In genomic region chr3:157112536-157112935, GRCh38 we compare ENCODE assay signal across 20 cellular contexts. TPM values are rescaled to one million over a fixed set of nuclear protein-coding genes. Genes with fewer than 3 reads are reported as not detected.
DNase-seq lines count a peak whose midpoint lies in the region; ATAC-seq and TF ChIP-seq lines count a peak whose summit lies in the region.
"Had no signal": no experiment of that assay in that cellular context is flagged by ENCODE, and none has a peak within 500 bp of the region (broad histone marks: within the 10 kb centered on the region; RNA-seq: fewer than 3 reads in every experiment).

No MANE protein-coding gene starts in this region.

- 77 to 81% (median 78%) methylated on average over 4 of the region's 4 CpGs for WGBS in heart left ventricle, 4 donors

- H3K27ac ChIP-seq in heart left ventricle = peak overlapping the region in 9 of 12 donors; percentile 10 to 94 (median 77)
- H3K27ac ChIP-seq: RWPE1 had no signal

- H3K4me3 Mint-ChIP-seq in brain (no peak overlapping the region), nephron (no peak overlapping the region)
- no peak overlapping the region for H3K4me3 Mint-ChIP-seq in stimulated activated effector memory CD8-positive, alpha-beta T cell treated with anti-CD3 and anti-CD28 coated beads, Interleukin-12 subunit alpha, Interleukin-12 subunit beta, amount 100 ng/mL, for 72 hours
- H3K4me3 Mint-ChIP-seq: B cell, HFFc6 had no signal

- DNase-seq in heart left ventricle = no peak
- DNase-seq in Right ventricle myocardium superior = no peak
- DNase-seq in stimulated activated effector memory CD8-positive, alpha-beta T cell treated with anti-CD3 and anti-CD28 coated beads, Interleukin-12 subunit alpha, Interleukin-12 subunit beta, amount 100 ng/mL, for 72 hours (ENCODE audit: low spot score in 2 of 2) = no peak
- DNase-seq in NCI-H1417 (lab: John Stamatoyannopoulos, UW) = no peak
- no peak for DNase-seq in effector CD8-positive, alpha-beta T cell (lab: John Stamatoyannopoulos, UW)
- DNase-seq: 8988T, COR-L47, DMS 273 treated with DMSO at 0.1 percent for 48 hours, H7, HFFc6, NCI-H1417 treated with DMSO at 0.1 percent for 48 hours, NCI-H1930, NCI-H345, NCI-H524 treated with DMSO at 0.1 percent for 48 hours, PC-3 had no signal

- H3K9me3 ChIP-seq in heart left ventricle = no peaks in the 10 kb centered on the region

- peaks cover 0 to 70% (median 19%) of the 10 kb centered on the region in 12 donors for H3K4me1 ChIP-seq in heart left ventricle

- H3K27me3 ChIP-seq in heart left ventricle = no peaks in the 10 kb centered on the region

- H3K9me3 Mint-ChIP-seq in brain (no peaks in the 10 kb centered on the region), nephron (no peaks in the 10 kb centered on the region)
- H3K9me3 Mint-ChIP-seq in stimulated activated effector memory CD8-positive, alpha-beta T cell treated with anti-CD3 and anti-CD28 coated beads, Interleukin-12 subunit alpha, Interleukin-12 subunit beta, amount 100 ng/mL, for 72 hours = no peaks in the 10 kb centered on the region
- H3K9me3 Mint-ChIP-seq: HFFc6 had no signal

- no peaks in the 10 kb centered on the region for H3K36me3 ChIP-seq in heart left ventricle

- TF ChIP-seq CTCF in heart left ventricle (IDR thresholded peaks at IDR 0.05) (no peak), brain (conservative IDR thresholded peaks at IDR 0.05) (no peak), nephron (IDR thresholded peaks at IDR 0.05; ENCODE audit: unreplicated experiment in 3 of 3) (no peak)

- TF ChIP-seq POLR2A in heart left ventricle (IDR thresholded peaks at IDR 0.05) = no peak

- H3K36me3 Mint-ChIP-seq in brain (no peaks in the 10 kb centered on the region), nephron (ENCODE audit: low read depth) (no peaks in the 10 kb centered on the region)
- no peaks in the 10 kb centered on the region for H3K36me3 Mint-ChIP-seq in stimulated activated effector memory CD8-positive, alpha-beta T cell treated with anti-CD3 and anti-CD28 coated beads, Interleukin-12 subunit alpha, Interleukin-12 subunit beta, amount 100 ng/mL, for 72 hours

- intact Hi-C loops in heart left ventricle (cut with DNase I) = no loop called here
- intact Hi-C loops in Right ventricle myocardium superior (cut with DNase I) = no loop called here

- ATAC-seq in heart left ventricle (no peak), Right ventricle myocardium superior (ENCODE audit: poor library complexity) (no peak), GM19467 (IDR thresholded peaks at IDR 0.05; ENCODE audit: unreplicated experiment) (no peak)
- no peak for ATAC-seq in stimulated activated effector memory CD8-positive, alpha-beta T cell treated with anti-CD3 and anti-CD28 coated beads, Interleukin-12 subunit alpha, Interleukin-12 subunit beta, amount 100 ng/mL, for 72 hours
- ATAC-seq: PC-3 had no signal

- H3K27ac Mint-ChIP-seq in brain (peak overlapping the region; percentile 39 to 84 (median 78)), nephron (peak overlapping the region in 2 of 3 experiments; percentile 26 to 91)
- peak overlapping the region; percentile 17 for H3K27ac Mint-ChIP-seq in stimulated activated effector memory CD8-positive, alpha-beta T cell treated with anti-CD3 and anti-CD28 coated beads, Interleukin-12 subunit alpha, Interleukin-12 subunit beta, amount 100 ng/mL, for 72 hours
- H3K27ac Mint-ChIP-seq: B cell, HFFc6 had no signal

- H3K27me3 Mint-ChIP-seq in brain (peaks cover 2% of the 10 kb centered on the region), nephron (ENCODE audit: low read depth) (peaks cover 4% of the 10 kb centered on the region)

- H3K4me1 Mint-ChIP-seq in brain = peaks cover 75% of the 10 kb centered on the region
- peaks cover 29% of the 10 kb centered on the region for H3K4me1 Mint-ChIP-seq in nephron
- peaks cover 6% of the 10 kb centered on the region for H3K4me1 Mint-ChIP-seq in stimulated activated effector memory CD8-positive, alpha-beta T cell treated with anti-CD3 and anti-CD28 coated beads, Interleukin-12 subunit alpha, Interleukin-12 subunit beta, amount 100 ng/mL, for 72 hours

- H3K4me3 ChIP-seq in heart left ventricle = no peak overlapping the region

RNA-seq across cellular contexts. Expression of gene CCNL1, which starts 47.4 kb away (rescaled TPM):
- total RNA-seq in heart left ventricle (10 to 100 TPM; 15.5 to 66.7 (median 26.8) TPM), Right ventricle myocardium superior (20.2 TPM)
- polyA plus RNA-seq in heart left ventricle (10 to 100 TPM; 19.4 to 25.3 TPM), brain (ENCODE audit: insufficient read depth, low read depth, low replicate concordance) (12.6 TPM)

Comparison
In these comparisons a context has a peak if more than half of its experiments do, and no peak if none do; other contexts are left out.
1. H3K27ac Mint-ChIP-seq: peak in every context shown above with its lines; median percentile 78 in brain; 58 in nephron; 17 in stimulated activated effector memory CD8-positive, alpha-beta T cell treated with anti-CD3 and anti-CD28 coated beads, Interleukin-12 subunit alpha, Interleukin-12 subunit beta, amount 100 ng/mL, for 72 hours.